Comparison of ENCODE assay signal across 1 cellular context in the genomic region with DNA sequence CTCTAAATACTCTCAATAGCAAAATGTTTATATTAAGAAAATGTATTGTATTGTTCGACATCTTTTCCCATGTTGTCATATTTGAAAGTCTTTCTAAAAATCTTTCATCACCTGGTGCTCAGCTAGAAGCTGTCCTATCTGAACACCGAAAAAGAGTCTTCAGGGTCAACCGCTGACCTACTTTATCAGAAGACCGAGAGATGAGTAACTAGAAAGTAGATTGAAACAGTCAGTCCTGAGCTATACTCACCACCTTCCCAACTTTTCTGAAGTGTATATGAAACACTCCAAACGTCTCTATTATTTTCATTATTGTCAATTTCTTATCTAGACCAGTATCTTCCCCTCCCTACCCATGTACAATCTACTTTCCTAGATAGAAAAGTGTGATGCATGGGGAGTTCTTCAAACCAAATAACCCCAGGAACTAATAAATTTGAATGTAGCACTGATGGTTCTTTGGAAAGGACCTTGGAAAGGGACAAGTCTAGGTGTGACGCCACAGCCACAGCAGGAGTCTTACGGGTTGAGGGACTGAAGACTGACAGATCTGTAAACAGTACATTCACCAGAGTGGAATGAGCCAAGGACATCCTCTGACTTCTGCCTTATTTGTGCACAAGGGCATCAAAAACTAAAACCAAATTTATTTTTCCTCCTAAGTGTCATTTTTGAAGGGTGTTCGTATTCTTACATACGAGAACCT.
TF ChIP-seq lines count a peak whose summit lies in the region.

No MANE protein-coding gene starts in this region.

TF ChIP-seq in K562, 482 proteins besides CTCF, POLR2A, EP300 and RAD21:
- no peak for TF ChIP-seq ADNP (tag; IDR thresholded peaks at IDR 0.05)
- TF ChIP-seq, protein P1, sequence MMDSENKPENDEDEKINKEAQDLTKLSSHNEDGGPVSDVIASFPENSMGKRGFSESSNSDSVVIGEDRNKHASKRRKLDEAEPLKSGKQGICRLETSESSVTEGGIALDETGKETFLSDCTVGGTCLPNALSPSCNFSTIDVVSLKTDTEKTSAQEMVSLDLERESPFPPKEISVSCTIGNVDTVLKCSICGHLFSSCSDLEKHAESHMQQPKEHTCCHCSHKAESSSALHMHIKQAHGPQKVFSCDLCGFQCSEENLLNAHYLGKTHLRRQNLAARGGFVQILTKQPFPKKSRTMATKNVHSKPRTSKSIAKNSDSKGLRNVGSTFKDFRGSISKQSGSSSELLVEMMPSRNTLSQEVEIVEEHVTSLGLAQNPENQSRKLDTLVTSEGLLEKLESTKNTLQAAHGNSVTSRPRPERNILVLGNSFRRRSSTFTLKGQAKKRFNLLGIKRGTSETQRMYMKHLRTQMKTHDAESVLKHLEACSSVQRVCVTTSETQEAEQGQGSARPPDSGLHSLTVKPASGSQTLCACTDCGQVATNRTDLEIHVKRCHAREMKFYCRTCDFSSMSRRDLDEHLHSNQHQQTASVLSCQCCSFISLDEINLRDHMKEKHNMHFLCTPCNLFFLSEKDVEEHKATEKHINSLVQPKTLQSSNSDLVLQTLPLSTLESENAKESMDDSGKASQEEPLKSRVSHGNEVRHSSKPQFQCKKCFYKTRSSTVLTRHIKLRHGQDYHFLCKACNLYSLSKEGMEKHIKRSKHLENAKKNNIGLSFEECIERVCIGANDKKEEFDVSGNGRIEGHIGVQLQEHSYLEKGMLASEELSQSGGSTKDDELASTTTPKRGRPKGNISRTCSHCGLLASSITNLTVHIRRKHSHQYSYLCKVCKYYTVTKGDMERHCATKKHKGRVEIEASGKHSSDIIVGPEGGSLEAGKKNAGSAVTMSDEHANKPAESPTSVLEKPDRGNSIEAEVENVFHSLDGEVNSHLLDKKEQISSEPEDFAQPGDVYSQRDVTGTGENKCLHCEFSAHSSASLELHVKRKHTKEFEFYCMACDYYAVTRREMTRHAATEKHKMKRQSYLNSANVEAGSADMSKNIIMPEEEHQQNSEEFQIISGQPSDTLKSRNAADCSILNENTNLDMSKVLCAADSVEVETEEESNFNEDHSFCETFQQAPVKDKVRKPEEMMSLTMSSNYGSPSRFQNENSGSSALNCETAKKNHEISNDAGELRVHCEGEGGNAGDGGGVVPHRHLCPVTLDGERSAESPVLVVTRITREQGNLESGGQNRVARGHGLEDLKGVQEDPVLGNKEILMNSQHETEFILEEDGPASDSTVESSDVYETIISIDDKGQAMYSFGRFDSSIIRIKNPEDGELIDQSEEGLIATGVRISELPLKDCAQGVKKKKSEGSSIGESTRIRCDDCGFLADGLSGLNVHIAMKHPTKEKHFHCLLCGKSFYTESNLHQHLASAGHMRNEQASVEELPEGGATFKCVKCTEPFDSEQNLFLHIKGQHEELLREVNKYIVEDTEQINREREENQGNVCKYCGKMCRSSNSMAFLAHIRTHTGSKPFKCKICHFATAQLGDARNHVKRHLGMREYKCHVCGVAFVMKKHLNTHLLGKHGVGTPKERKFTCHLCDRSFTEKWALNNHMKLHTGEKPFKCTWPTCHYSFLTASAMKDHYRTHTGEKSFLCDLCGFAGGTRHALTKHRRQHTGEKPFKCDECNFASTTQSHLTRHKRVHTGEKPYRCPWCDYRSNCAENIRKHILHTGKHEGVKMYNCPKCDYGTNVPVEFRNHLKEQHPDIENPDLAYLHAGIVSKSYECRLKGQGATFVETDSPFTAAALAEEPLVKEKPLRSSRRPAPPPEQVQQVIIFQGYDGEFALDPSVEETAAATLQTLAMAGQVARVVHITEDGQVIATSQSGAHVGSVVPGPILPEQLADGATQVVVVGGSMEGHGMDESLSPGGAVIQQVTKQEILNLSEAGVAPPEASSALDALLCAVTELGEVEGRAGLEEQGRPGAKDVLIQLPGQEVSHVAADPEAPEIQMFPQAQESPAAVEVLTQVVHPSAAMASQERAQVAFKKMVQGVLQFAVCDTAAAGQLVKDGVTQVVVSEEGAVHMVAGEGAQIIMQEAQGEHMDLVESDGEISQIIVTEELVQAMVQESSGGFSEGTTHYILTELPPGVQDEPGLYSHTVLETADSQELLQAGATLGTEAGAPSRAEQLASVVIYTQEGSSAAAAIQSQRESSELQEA (IDR thresholded peaks at IDR 0.05; ENCODE audit: low read depth), result no peak
- TF ChIP-seq, protein P2, sequence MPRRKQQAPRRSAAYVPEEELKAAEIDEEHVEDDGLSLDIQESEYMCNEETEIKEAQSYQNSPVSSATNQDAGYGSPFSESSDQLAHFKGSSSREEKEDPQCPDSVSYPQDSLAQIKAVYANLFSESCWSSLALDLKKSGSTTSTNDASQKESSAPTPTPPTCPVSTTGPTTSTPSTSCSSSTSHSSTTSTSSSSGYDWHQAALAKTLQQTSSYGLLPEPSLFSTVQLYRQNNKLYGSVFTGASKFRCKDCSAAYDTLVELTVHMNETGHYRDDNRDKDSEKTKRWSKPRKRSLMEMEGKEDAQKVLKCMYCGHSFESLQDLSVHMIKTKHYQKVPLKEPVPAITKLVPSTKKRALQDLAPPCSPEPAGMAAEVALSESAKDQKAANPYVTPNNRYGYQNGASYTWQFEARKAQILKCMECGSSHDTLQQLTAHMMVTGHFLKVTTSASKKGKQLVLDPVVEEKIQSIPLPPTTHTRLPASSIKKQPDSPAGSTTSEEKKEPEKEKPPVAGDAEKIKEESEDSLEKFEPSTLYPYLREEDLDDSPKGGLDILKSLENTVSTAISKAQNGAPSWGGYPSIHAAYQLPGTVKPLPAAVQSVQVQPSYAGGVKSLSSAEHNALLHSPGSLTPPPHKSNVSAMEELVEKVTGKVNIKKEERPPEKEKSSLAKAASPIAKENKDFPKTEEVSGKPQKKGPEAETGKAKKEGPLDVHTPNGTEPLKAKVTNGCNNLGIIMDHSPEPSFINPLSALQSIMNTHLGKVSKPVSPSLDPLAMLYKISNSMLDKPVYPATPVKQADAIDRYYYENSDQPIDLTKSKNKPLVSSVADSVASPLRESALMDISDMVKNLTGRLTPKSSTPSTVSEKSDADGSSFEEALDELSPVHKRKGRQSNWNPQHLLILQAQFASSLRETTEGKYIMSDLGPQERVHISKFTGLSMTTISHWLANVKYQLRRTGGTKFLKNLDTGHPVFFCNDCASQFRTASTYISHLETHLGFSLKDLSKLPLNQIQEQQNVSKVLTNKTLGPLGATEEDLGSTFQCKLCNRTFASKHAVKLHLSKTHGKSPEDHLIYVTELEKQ (CRISPR knock-in tag; IDR thresholded peaks at IDR 0.05), result no peak
- no peak for TF ChIP-seq FUS (optimal IDR thresholded peaks at IDR 0.05; ENCODE audit: low read depth, low read length)
- TF ChIP-seq SOX6 (IDR thresholded peaks at IDR 0.05), result no peak
- no peak for TF ChIP-seq ZNF174 (CRISPR knock-in tag; IDR thresholded peaks at IDR 0.05)
- TF ChIP-seq RFX5 (IDR thresholded peaks at IDR 0.05; ENCODE audit: low read depth, low read length), result no peak
- TF ChIP-seq ZNF780A (CRISPR knock-in tag; IDR thresholded peaks at IDR 0.05), result no peak
- no peak for TF ChIP-seq HNRNPUL1 (IDR thresholded peaks at IDR 0.05; ENCODE audit: low read length)
